Comparison of ENCODE assay signal across 8 cellular contexts in genomic region chr19:12333162-12334159, GRCh38. TPM values are rescaled to one million over a fixed set of nuclear protein-coding genes. Genes with fewer than 3 reads are reported as not detected.
DNase-seq lines count a peak whose midpoint lies in the region; ATAC-seq and TF ChIP-seq lines count a peak whose summit lies in the region.

ZNF563 (minus strand) TSS chr19:12333633; CDS start chr19:12333482, 151 bp downstream.

- no peak for TF ChIP-seq CTCF in astrocyte of the cerebellum (IDR thresholded peaks at IDR 0.05; ENCODE audit: low read depth, low read length, missing control alignments)
- TF ChIP-seq CTCF in uterus (IDR thresholded peaks at IDR 0.05): no peak

- DNase-seq in NCI-H1105 treated with DMSO at 0.1 percent for 48 hours (lab: John Stamatoyannopoulos, UW) (peak; percentile 95), T-helper 22 cell (ENCODE audit: low read depth) (peak; percentile 88), astrocyte of the cerebellum (ENCODE audit: low read depth) (peak; percentile 62), hepatic stellate cell (ENCODE audit: low spot score) (peak; percentile 94), putamen (ENCODE audit: low spot score) (peak; percentile 98), uterus (peak; percentile 97 to 98)

- peak within 1 kb of the TSS; percentile 85 to 91 for H3K27ac ChIP-seq in uterus

- H3K27me3 ChIP-seq in uterus: no peaks in the 10 kb centered on the region

- H3K4me3 ChIP-seq in astrocyte of the cerebellum (ENCODE audit: low read depth, low read length): peak within 1 kb of the TSS; percentile 67
- H3K4me3 ChIP-seq in uterus: peak within 1 kb of the TSS; percentile 48 to 79

- peak; percentile 96 for TF ChIP-seq POLR2A in GM10847 (IDR thresholded peaks at IDR 0.05; ENCODE audit: extremely low read depth, insufficient read length)
- peak; percentile 80 to 89 for TF ChIP-seq POLR2A in uterus (IDR thresholded peaks at IDR 0.05)

- H3K9me3 ChIP-seq in uterus: no peaks in the 10 kb centered on the region

- no peaks in the 10 kb centered on the region for H3K36me3 ChIP-seq in uterus

- intact Hi-C loops in uterus (cut with DNase I; ENCODE audit: low total_unique reads): no loop called here

- ATAC-seq in HG02588 (IDR thresholded peaks at IDR 0.05; ENCODE audit: unreplicated experiment): peak; percentile 95

- H3K4me1 ChIP-seq in uterus: peaks cover 0 to 5% of the 10 kb centered on the region in 2 donors

- in situ Hi-C loops in astrocyte of the cerebellum (cut with HindIII; ENCODE audit: low sequenced_read_pairs): no loop called here

RNA-seq across cellular contexts. Expression of gene ZNF563, which starts in this region (rescaled TPM):
- 1 to 10 TPM; 6.4 to 9.7 (median 7.9) TPM for total RNA-seq in uterus

Comparison
In these comparisons a context has a peak if more than half of its experiments do, and no peak if none do; other contexts are left out.
1. Peak in every context shown above with its lines: DNase-seq, ATAC-seq, H3K4me3 ChIP-seq and H3K27ac ChIP-seq.